Comparison of ENCODE assay signal across 14 cellular contexts in the genomic region with DNA sequence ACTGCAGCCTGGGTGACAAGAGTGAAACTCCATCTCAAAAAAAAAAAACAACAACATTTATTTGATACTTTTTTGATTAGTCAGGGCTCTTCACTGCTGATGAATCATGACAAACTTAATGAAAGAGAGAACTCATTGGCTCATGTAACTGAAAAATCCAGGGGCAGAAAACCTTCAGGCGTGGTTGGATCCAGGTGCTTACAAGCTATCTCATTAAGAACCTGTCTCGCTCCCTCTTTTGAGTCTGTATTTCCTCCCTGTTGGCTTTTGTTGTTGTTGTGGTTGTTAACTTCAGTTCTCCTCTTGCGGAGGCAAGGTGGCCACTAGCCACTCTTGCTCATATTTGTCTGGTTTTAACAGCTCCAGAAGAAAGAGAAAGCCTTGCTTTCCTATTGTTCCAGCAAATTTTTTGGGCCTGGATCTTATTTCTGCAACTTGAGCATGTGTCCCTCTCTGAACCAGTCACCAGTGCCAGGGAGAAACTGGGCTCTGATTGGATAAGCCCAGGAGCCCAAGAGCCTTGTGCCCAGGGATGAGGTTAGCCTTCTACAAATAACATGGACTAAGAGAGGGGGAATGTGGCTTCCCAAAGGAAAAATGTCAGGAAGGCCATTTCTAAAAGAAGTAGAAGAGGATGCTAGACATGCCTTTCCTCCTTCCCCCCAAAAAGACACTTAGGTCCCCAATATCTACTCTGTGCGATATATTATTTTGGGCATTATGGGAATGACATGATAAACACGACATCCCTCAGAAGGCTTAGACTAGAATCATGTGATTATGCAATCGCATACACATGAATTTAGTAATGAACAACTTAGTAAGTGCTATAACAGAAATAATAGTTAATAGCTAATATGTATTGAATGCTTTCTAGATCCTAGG.
DNase-seq lines count a peak whose midpoint lies in the region; ATAC-seq and TF ChIP-seq lines count a peak whose summit lies in the region.
"Had no signal": no experiment of that assay in that cellular context is flagged by ENCODE, and none has a peak within 500 bp of the region (broad histone marks: within the 10 kb centered on the region; RNA-seq: fewer than 3 reads in every experiment).

No MANE protein-coding gene starts in this region.

- DNase-seq in MG63 (peak; percentile 13), epithelial cell of esophagus (ENCODE audit: low read depth) (peak; percentile 32), thyroid gland (no peak), NCI-H2196 (lab: John Stamatoyannopoulos, UW; ENCODE audit: unreplicated experiment) (no peak), tibial nerve (ENCODE audit: low spot score in 2 of 2) (no peak)
- no peak for DNase-seq in activated CD4-positive, alpha-beta T cell treated with anti-CD3 and anti-CD28 coated beads for 48 hours
- DNase-seq: activated CD4-positive, alpha-beta T cell treated with anti-CD3 and anti-CD28 coated beads for 4 hours; anterior cingulate cortex; CD4-positive, alpha-beta T cell; foreskin melanocyte; NCI-H526 treated with DMSO at 0.1 percent for 48 hours; T-helper 2 cell had no signal

- H3K4me3 ChIP-seq in MG63: no peak overlapping the region
- H3K4me3 ChIP-seq in epithelial cell of esophagus (ENCODE audit: low read length): no peak overlapping the region
- H3K4me3 ChIP-seq in muscle layer of colon (ENCODE audit: low read depth in 1 of 2, low read length in 2 of 2): no peak overlapping the region
- no peak overlapping the region for H3K4me3 ChIP-seq in thyroid gland (replicated peaks in 1 of 3)
- no peak overlapping the region for H3K4me3 ChIP-seq in tibial nerve

- no peak overlapping the region for H3K9ac ChIP-seq in muscle layer of colon (ENCODE audit: low read length)

- no peak for TF ChIP-seq POLR2A in thyroid gland (IDR thresholded peaks at IDR 0.05)
- no peak for TF ChIP-seq POLR2A in tibial nerve (IDR thresholded peaks at IDR 0.05)

- 92 to 93% methylated on average over 6 of the region's 6 CpGs for WGBS in thyroid gland, 2 donors
- WGBS in tibial nerve, 2 donors: 93 to 94% methylated on average over 6 of the region's 6 CpGs

- H3K27ac ChIP-seq in muscle layer of colon (ENCODE audit: low read depth, low read length): peak overlapping the region; percentile 27
- H3K27ac ChIP-seq in thyroid gland: peak overlapping the region; percentile 85 to 97 (median 89)
- H3K27ac ChIP-seq in tibial nerve: peak overlapping the region in 2 of 4 donors; percentile 78 to 82

- no peak for TF ChIP-seq CTCF in epithelial cell of esophagus (IDR thresholded peaks at IDR 0.05; ENCODE audit: insufficient read depth, low read depth, low read length, missing control alignments)
- TF ChIP-seq CTCF in thyroid gland (IDR thresholded peaks at IDR 0.05): no peak
- no peak for TF ChIP-seq CTCF in tibial nerve (IDR thresholded peaks at IDR 0.05)

- peaks cover 6% of the 10 kb centered on the region for H3K36me3 ChIP-seq in MG63
- H3K36me3 ChIP-seq in muscle layer of colon (ENCODE audit: insufficient read depth, low read length): no peaks in the 10 kb centered on the region
- no peaks in the 10 kb centered on the region for H3K36me3 ChIP-seq in thyroid gland
- no peaks in the 10 kb centered on the region for H3K36me3 ChIP-seq in tibial nerve

- intact Hi-C loops in thyroid gland (cut with DNase I): no loop called here

- H3K4me1 ChIP-seq in muscle layer of colon (ENCODE audit: insufficient read depth, low read length) (peaks cover 40% of the 10 kb centered on the region), thyroid gland (peaks cover 50 to 57% of the 10 kb centered on the region in 2 donors), tibial nerve (peaks cover 0 to 64% (median 32%) of the 10 kb centered on the region in 4 donors)

- H3K27me3 ChIP-seq in MG63: no peaks in the 10 kb centered on the region
- H3K27me3 ChIP-seq in muscle layer of colon (ENCODE audit: control insufficient read depth in 1 of 2, insufficient read depth in 2 of 2, low read length in 2 of 2): no peaks in the 10 kb centered on the region
- H3K27me3 ChIP-seq in thyroid gland: no peaks in the 10 kb centered on the region
- no peaks in the 10 kb centered on the region for H3K27me3 ChIP-seq in tibial nerve

- TF ChIP-seq EP300 in tibial nerve (IDR thresholded peaks at IDR 0.05): no peak

- H3K9me3 ChIP-seq in MG63 (no peaks in the 10 kb centered on the region; the same call in 1 of the 2 replicates), muscle layer of colon (ENCODE audit: low read length) (no peaks in the 10 kb centered on the region), thyroid gland (no peaks in the 10 kb centered on the region), tibial nerve (no peaks in the 10 kb centered on the region)

- no peak for ATAC-seq in HG03135 (IDR thresholded peaks at IDR 0.05; ENCODE audit: unreplicated experiment)

Comparison
In these comparisons a context has a peak if more than half of its experiments do, and no peak if none do; other contexts are left out.
1. DNase-seq: peak in MG63 (single experiment) and epithelial cell of esophagus (single experiment); none in thyroid gland (0 of 2), NCI-H2196 (single experiment), activated CD4-positive, alpha-beta T cell treated with anti-CD3 and anti-CD28 coated beads for 48 hours (single experiment) and tibial nerve (0 of 2).